12 cellular contexts compared by ENCODE assay signal in genomic region chr6:125392682-125393081, GRCh38.
DNase-seq lines count a peak whose midpoint lies in the region; ATAC-seq, FAIRE-seq and TF ChIP-seq lines count a peak whose summit lies in the region.
"Had no signal": no experiment of that assay in that cellular context is flagged by ENCODE, and none has a peak within 500 bp of the region (broad histone marks: within the 10 kb centered on the region; RNA-seq: fewer than 3 reads in every experiment).

No MANE protein-coding gene starts in this region.

- TF ChIP-seq POLR2A in GM12878 (IDR thresholded peaks at IDR 0.05; ENCODE audit: low read depth, low read length), result no peak

- SMC1A ChIA-PET in GM12878 (lab: Charles Lee; ENCODE audit: uncharacterized antibody, unreplicated experiment), result no interaction called here

- RAD21 ChIA-PET in GM12878 (lab: Charles Lee; ENCODE audit: unreplicated experiment), result no interaction called here

- no peak overlapping the region for H3K9ac ChIP-seq in GM12878 (ENCODE audit: control insufficient read depth, insufficient read depth, low read length)

- intact Hi-C loops in GM12878 (cut with micrococcal nuclease; ENCODE audit: unreplicated experiment), result no loop called here

- no peak overlapping the region for H3K4me3 ChIP-seq in GM12878

- no peak for TF ChIP-seq CTCF in GM12878 (IDR thresholded peaks at IDR 0.05 in 2 of 3, conservative IDR thresholded peaks at IDR 0.05 in 1 of 3; ENCODE audit: control insufficient read depth in 2 of 3, extremely low read depth in 1 of 3, insufficient read depth in 1 of 3, low read depth in 3 of 3, low read length in 3 of 3)

- ATAC-seq in GM18870 (IDR thresholded peaks at IDR 0.05; ENCODE audit: unreplicated experiment), result peak; percentile 66
- peak; percentile 80 for ATAC-seq in GM21529 (IDR thresholded peaks at IDR 0.05; ENCODE audit: unreplicated experiment)
- ATAC-seq in HG03342 (IDR thresholded peaks at IDR 0.05; ENCODE audit: unreplicated experiment), result peak; percentile 66
- ATAC-seq in GM12878, result peak; percentile 79
- ATAC-seq: activated T-cell treated with anti-CD3 and anti-CD28 coated beads, Interleukin-2, amount 50 U/mL, for 72 hours; left ventricle myocardium superior had no signal

- no peaks in the 10 kb centered on the region for H3K79me2 ChIP-seq in GM12878 (ENCODE audit: control insufficient read depth, insufficient read depth, low read length)

- FAIRE-seq in GM12878 (lab: Jason Lieb, UNC), result no peak

- 0% methylated on average over 3 of the region's 3 CpGs for whole genome bisulfite sequencing in GM12878 (ENCODE audit: insufficient coverage, insufficient replicate concordance, low lambda C conversion rate, missing lambda C conversion rate)

- no peaks in the 10 kb centered on the region; the same call in 2 of the 3 replicates for H3K9me3 ChIP-seq in GM12878 (replicated peaks; ENCODE audit: control insufficient read depth, insufficient read depth, low read length)

- no peak for TF ChIP-seq RAD21 in GM12878 (IDR thresholded peaks at IDR 0.05; ENCODE audit: insufficient read depth, low read depth, low read length)

- POLR2A ChIA-PET in GM12878 (lab: Charles Lee), result no interaction called here

- H3K36me3 ChIP-seq in GM12878 (ENCODE audit: control insufficient read depth in 2 of 2, insufficient read depth in 2 of 2, low read length in 1 of 2), result no peaks in the 10 kb centered on the region
- H3K36me3 ChIP-seq: WERI-Rb-1 had no signal

- in situ Hi-C loops in GM12878 (cut with MboI), result no loop called here

- DNase-seq in GM12878 (ENCODE audit: low read depth, low spot score) (no peak), NCI-H146 (lab: John Stamatoyannopoulos, UW) (no peak), DMS153 (lab: John Stamatoyannopoulos, UW) (no peak), NCI-H345 (lab: John Stamatoyannopoulos, UW) (no peak)
- DNase-seq: activated T-cell treated with anti-CD3 and anti-CD28 coated beads, Interleukin-2, amount 50 U/mL, for 72 hours; DMS 273 treated with DMSO at 0.1 percent for 48 hours; left ventricle myocardium superior; NCI-H2107; WERI-Rb-1 had no signal

- no peak overlapping the region for H3K4me2 ChIP-seq in GM12878 (ENCODE audit: control insufficient read depth, insufficient read depth)

- H3K27ac ChIP-seq in GM12878 (ENCODE audit: control insufficient read depth, insufficient read depth), result no peak overlapping the region
- H3K27ac ChIP-seq: WERI-Rb-1 had no signal

- CTCF ChIA-PET in GM12878 (lab: Yijun Ruan, JAX), result no interaction called here

- H4K20me1 ChIP-seq in GM12878 (ENCODE audit: control insufficient read depth, insufficient read depth), result no peaks in the 10 kb centered on the region

- no peak for TF ChIP-seq EP300 in GM12878 (IDR thresholded peaks at IDR 0.05; ENCODE audit: borderline replicate concordance in 1 of 2, control insufficient read depth in 1 of 2, low read depth in 2 of 2, low read length in 2 of 2)

- BruUV-seq in GM12878 (replicated peaks; lab: Mats Ljungman, UMichigan), result no TSS peak

- no peak overlapping the region for H2AFZ ChIP-seq in GM12878 (ENCODE audit: control insufficient read depth, low read depth, low read length)

- peaks cover 5% of the 10 kb centered on the region for H3K4me1 ChIP-seq in GM12878 (ENCODE audit: control insufficient read depth, insufficient read depth, low read length)

- no peaks in the 10 kb centered on the region for H3K27me3 ChIP-seq in GM12878 (replicated peaks in 1 of 2; ENCODE audit: control insufficient read depth in 2 of 2, insufficient read depth in 2 of 2, low read length in 1 of 2)

TF ChIP-seq in GM12878, 131 proteins besides CTCF, POLR2A, EP300 and RAD21:
- TF ChIP-seq TCF7 (IDR thresholded peaks at IDR 0.05; ENCODE audit: borderline replicate concordance) (no peak), RFX5 (IDR thresholded peaks at IDR 0.05; ENCODE audit: low read depth, low read length) (no peak), RB1 (IDR thresholded peaks at IDR 0.05; ENCODE audit: borderline replicate concordance) (no peak), NFIC (IDR thresholded peaks at IDR 0.05; ENCODE audit: low read depth, low read length) (no peak), SREBF1 (IDR thresholded peaks at IDR 0.05; ENCODE audit: low read length) (no peak), USF1 (IDR thresholded peaks at IDR 0.05; ENCODE audit: borderline replicate concordance, extremely low read length, insufficient read depth, low read depth, low read length) (no peak), ZBTB40 (IDR thresholded peaks at IDR 0.05; ENCODE audit: borderline replicate concordance) (no peak)
TF ChIP-seq in GM12878: peak in this region for 0.
